ENCODE assay signal across 17 cellular contexts in the genomic region with DNA sequence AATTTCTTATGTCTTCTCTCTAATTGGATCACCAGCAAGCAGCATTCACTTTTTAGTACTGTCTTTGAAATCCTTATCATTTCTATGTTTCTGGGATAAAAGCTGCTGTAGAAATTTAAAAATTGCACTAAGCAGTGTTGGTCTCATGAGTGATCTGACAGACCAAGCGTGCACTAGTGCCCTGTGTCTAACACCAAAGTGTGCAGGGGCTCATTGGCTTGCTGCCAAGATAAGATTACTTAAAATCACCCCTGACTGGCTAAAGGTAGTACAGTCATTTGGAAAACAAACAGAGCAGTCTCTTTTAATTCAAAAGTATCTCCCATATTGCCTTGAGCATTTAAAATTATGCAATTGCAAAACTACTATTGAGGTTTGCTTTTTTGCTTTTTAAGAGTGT.
A peak's percentile ranks its signal among the peaks of the same experiment; 100 is the strongest.
DNase-seq lines count a peak whose midpoint lies in the region; ATAC-seq and TF ChIP-seq lines count a peak whose summit lies in the region.
"Had no signal": no experiment of that assay in that cellular context is flagged by ENCODE, and none has a peak within 500 bp of the region (broad histone marks: within the 10 kb centered on the region; RNA-seq: fewer than 3 reads in every experiment).

No MANE protein-coding gene starts in this region.

- WGBS in aorta, 2 donors, result 29 to 45% methylated on average over 1 of the region's 1 CpG

- H3K4me3 ChIP-seq in epithelial cell of esophagus (ENCODE audit: low read length), result no peak overlapping the region
- H3K4me3 ChIP-seq in aorta (ENCODE audit: low read length in 2 of 2), result no peak overlapping the region
- H3K4me3 ChIP-seq: A549, SJSA1 had no signal

- intact Hi-C loops in aorta (cut with DNase I), result no loop called here

- H3K27me3 ChIP-seq in aorta (ENCODE audit: control insufficient read depth in 1 of 2, insufficient read depth in 2 of 2, low read length in 1 of 2), result no peaks in the 10 kb centered on the region
- H3K27me3 ChIP-seq: SJSA1 had no signal

- H3K4me1 Mint-ChIP-seq in stimulated activated naive CD8-positive, alpha-beta T cell treated with anti-CD3 and anti-CD28 coated beads, Interleukin-15, amount 100 ng/mL, for 72 hours, result no peaks in the 10 kb centered on the region

- DNase-seq in NCI-H82 (lab: John Stamatoyannopoulos, UW), result peak; percentile 66
- no peak for DNase-seq in NCI-H82 treated with DMSO at 0.1 percent for 48 hours (lab: John Stamatoyannopoulos, UW; ENCODE audit: unreplicated experiment)
- DNase-seq in NCI-H345 treated with DMSO at 0.1 percent for 48 hours (lab: John Stamatoyannopoulos, UW; ENCODE audit: unreplicated experiment), result peak; percentile 9
- peak; percentile 21 for DNase-seq in epithelial cell of esophagus (ENCODE audit: low read depth)
- DNase-seq in aorta, result no peak
- no peak for DNase-seq in middle frontal gyrus (ENCODE audit: extremely low spot score, low spot score)
- DNase-seq in NCI-H2227 treated with DMSO at 0.1 percent for 48 hours (lab: John Stamatoyannopoulos, UW), result no peak
- no peak for DNase-seq in stimulated activated naive CD8-positive, alpha-beta T cell treated with anti-CD3 and anti-CD28 coated beads, Interleukin-15, amount 100 ng/mL, for 72 hours
- DNase-seq: DMS79; Karpas-422; MM.1S; NCI-H1436; NCI-H2081 treated with DMSO at 0.1 percent for 48 hours; NK-92 treated with Interleukin-12 subunit alpha and Interleukin-12 subunit beta, amount 100 ng/mL, for 24 hours had no signal

- H3K4me1 ChIP-seq in aorta (ENCODE audit: control insufficient read depth in 1 of 2, insufficient read depth in 2 of 2, low read length in 2 of 2), result no peaks in the 10 kb centered on the region
- H3K4me1 ChIP-seq: A549, SJSA1 had no signal

- H3K36me3 ChIP-seq in aorta (ENCODE audit: control insufficient read depth in 1 of 2, insufficient read depth in 2 of 2, low read length in 1 of 2), result no peaks in the 10 kb centered on the region
- H3K36me3 ChIP-seq: SJSA1 had no signal

- no peaks in the 10 kb centered on the region for H3K27me3 Mint-ChIP-seq in stimulated activated naive CD8-positive, alpha-beta T cell treated with anti-CD3 and anti-CD28 coated beads, Interleukin-15, amount 100 ng/mL, for 72 hours

- H3K4me3 Mint-ChIP-seq in stimulated activated naive CD8-positive, alpha-beta T cell treated with anti-CD3 and anti-CD28 coated beads, Interleukin-15, amount 100 ng/mL, for 72 hours, result no peak overlapping the region
- H3K4me3 Mint-ChIP-seq: CD14-positive monocyte had no signal

- H3K9me3 ChIP-seq in aorta (ENCODE audit: control insufficient read depth, low read length), result no peaks in the 10 kb centered on the region
- H3K9me3 ChIP-seq: A549, SJSA1 had no signal

- no peak overlapping the region for H3K27ac ChIP-seq in aorta (ENCODE audit: low read depth in 1 of 2, low read length in 2 of 2)
- H3K27ac ChIP-seq: A549, SJSA1 had no signal

- no peak overlapping the region for H3K27ac Mint-ChIP-seq in stimulated activated naive CD8-positive, alpha-beta T cell treated with anti-CD3 and anti-CD28 coated beads, Interleukin-15, amount 100 ng/mL, for 72 hours
- H3K27ac Mint-ChIP-seq: CD14-positive monocyte had no signal

- H3K9me3 Mint-ChIP-seq in stimulated activated naive CD8-positive, alpha-beta T cell treated with anti-CD3 and anti-CD28 coated beads, Interleukin-15, amount 100 ng/mL, for 72 hours, result no peaks in the 10 kb centered on the region
- H3K9me3 Mint-ChIP-seq: CD14-positive monocyte had no signal

- no peak for TF ChIP-seq CTCF in epithelial cell of esophagus (IDR thresholded peaks at IDR 0.05; ENCODE audit: insufficient read depth, low read depth, low read length, missing control alignments)

- no peak for ATAC-seq in aorta (ENCODE audit: low FRiP score)
- no peak for ATAC-seq in stimulated activated naive CD8-positive, alpha-beta T cell treated with anti-CD3 and anti-CD28 coated beads, Interleukin-15, amount 100 ng/mL, for 72 hours
- ATAC-seq: A549 had no signal

Comparison
In these comparisons a context has a peak if more than half of its experiments do, and no peak if none do; other contexts are left out.
1. DNase-seq: peak in NCI-H82 (single experiment), NCI-H345 treated with DMSO at 0.1 percent for 48 hours (single experiment) and epithelial cell of esophagus (single experiment); none in NCI-H82 treated with DMSO at 0.1 percent for 48 hours (single experiment), aorta (0 of 2), middle frontal gyrus (single experiment), NCI-H2227 treated with DMSO at 0.1 percent for 48 hours (single experiment) and stimulated activated naive CD8-positive, alpha-beta T cell treated with anti-CD3 and anti-CD28 coated beads, Interleukin-15, amount 100 ng/mL, for 72 hours (0 of 2).